In the genomic region with DNA sequence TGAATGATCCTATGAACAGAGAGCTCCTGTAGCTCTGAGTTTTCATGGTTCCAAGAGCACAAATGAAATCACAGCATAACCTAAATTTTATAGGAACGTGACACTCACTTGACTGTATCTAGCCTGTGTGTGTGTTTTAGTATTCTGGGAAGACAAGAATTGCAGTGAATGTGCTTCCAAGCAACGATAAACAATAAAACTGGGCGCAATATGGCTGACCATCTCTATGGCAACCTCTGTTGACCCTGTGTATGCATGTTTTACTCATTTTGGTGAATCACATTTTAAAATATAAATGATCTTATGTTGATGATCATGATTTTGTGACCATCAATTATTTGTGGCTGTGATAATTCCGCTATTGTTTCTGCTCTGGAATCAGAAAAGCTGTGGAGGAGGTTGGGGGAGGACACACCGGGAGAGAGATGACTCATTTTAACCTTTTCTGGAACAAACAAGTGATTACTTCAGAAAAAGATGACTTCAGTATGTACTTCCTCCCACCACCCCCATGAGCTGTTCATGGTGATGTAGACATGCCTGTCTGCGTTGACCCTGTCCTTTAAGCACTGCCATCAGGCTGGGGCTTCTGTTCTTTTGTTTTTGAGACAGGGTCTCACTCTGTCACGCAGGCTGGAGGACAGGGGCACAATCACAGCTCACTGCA, we compare ENCODE assay signal across 12 cellular contexts. TPM values are rescaled to one million over a fixed set of nuclear protein-coding genes. Genes with fewer than 3 reads are reported as not detected.
A peak's percentile ranks its signal among the peaks of the same experiment; 100 is the strongest.
DNase-seq lines count a peak whose midpoint lies in the region; ATAC-seq, FAIRE-seq and TF ChIP-seq lines count a peak whose summit lies in the region.
"Had no signal": no experiment of that assay in that cellular context is flagged by ENCODE, and none has a peak within 500 bp of the region (broad histone marks: within the 10 kb centered on the region; RNA-seq: fewer than 3 reads in every experiment).

No MANE protein-coding gene starts in this region.

- no peaks in the 10 kb centered on the region for H3K4me1 ChIP-seq in breast epithelium
- H3K4me1 ChIP-seq in upper lobe of right lung = no peaks in the 10 kb centered on the region
- H3K4me1 ChIP-seq in Caco-2 = no peaks in the 10 kb centered on the region
- H3K4me1 ChIP-seq: BE2C, HAP-1 had no signal

- no peak overlapping the region for H3K27ac Mint-ChIP-seq in MCF 10A (ENCODE audit: low read depth, unreplicated experiment)
- H3K27ac Mint-ChIP-seq in Caco-2 (ENCODE audit: unreplicated experiment) = no peak overlapping the region

- H3K9me3 Mint-ChIP-seq in MCF 10A (ENCODE audit: unreplicated experiment) (no peaks in the 10 kb centered on the region), Caco-2 (ENCODE audit: unreplicated experiment) (no peaks in the 10 kb centered on the region)

- H3K4me3 Mint-ChIP-seq in MCF 10A (ENCODE audit: unreplicated experiment) (no peak overlapping the region), Caco-2 (ENCODE audit: unreplicated experiment) (no peak overlapping the region)

- no peak for TF ChIP-seq CTCF in MCF 10A (IDR thresholded peaks at IDR 0.05; ENCODE audit: unreplicated experiment)
- no peak for TF ChIP-seq CTCF in breast epithelium (IDR thresholded peaks at IDR 0.05)
- no peak for TF ChIP-seq CTCF in upper lobe of right lung (IDR thresholded peaks at IDR 0.05)
- TF ChIP-seq CTCF in Caco-2 (IDR thresholded peaks at IDR 0.05; ENCODE audit: insufficient read depth in 1 of 2, low read depth in 1 of 2, low read length in 1 of 2, severe bottlenecking in 1 of 2, unreplicated experiment in 1 of 2) = no peak

- no peaks in the 10 kb centered on the region for H3K36me3 Mint-ChIP-seq in MCF 10A (ENCODE audit: insufficient read depth, unreplicated experiment)
- no peaks in the 10 kb centered on the region for H3K36me3 Mint-ChIP-seq in Caco-2 (ENCODE audit: insufficient read depth, unreplicated experiment)

- H3K27me3 ChIP-seq in breast epithelium (peaks cover 0 to 32% of the 10 kb centered on the region in 2 donors), upper lobe of right lung (no peaks in the 10 kb centered on the region), Caco-2 (replicated peaks; ENCODE audit: control insufficient read depth, insufficient read depth, low read length) (no peaks in the 10 kb centered on the region)
- H3K27me3 ChIP-seq: BE2C had no signal

- intact Hi-C loops in MCF 10A (cut with micrococcal nuclease) = no loop called here
- intact Hi-C loops in breast epithelium (cut with DNase I; ENCODE audit: low total_unique reads) = no loop called here
- intact Hi-C loops in upper lobe of right lung (cut with DNase I) = no loop called here
- intact Hi-C loops in Caco-2 (cut with micrococcal nuclease; ENCODE audit: unreplicated experiment) = no loop called here

- CTCF ChIA-PET in MCF 10A (lab: Yijun Ruan, JAX) = no interaction called here
- CTCF ChIA-PET in Caco-2 (lab: Charles Lee) = no interaction called here

- ATAC-seq in upper lobe of right lung (peak; percentile 46), HG03460 (IDR thresholded peaks at IDR 0.05; ENCODE audit: unreplicated experiment) (no peak)

- H3K36me3 ChIP-seq in breast epithelium (no peaks in the 10 kb centered on the region), upper lobe of right lung (no peaks in the 10 kb centered on the region), Caco-2 (ENCODE audit: control insufficient read depth, insufficient read depth, low read length) (no peaks in the 10 kb centered on the region)
- H3K36me3 ChIP-seq: BE2C, HAP-1 had no signal

- DNase-seq in MCF 10A (ENCODE audit: unreplicated experiment) = peak; percentile 44
- no peak for DNase-seq in breast epithelium (ENCODE audit: low spot score in 2 of 2)
- peak; percentile 30 for DNase-seq in RCC 7860 (ENCODE audit: low spot score)
- peak; percentile 77 for DNase-seq in dermis blood vessel endothelial cell
- no peak for DNase-seq in upper lobe of right lung
- no peak for DNase-seq in Caco-2
- DNase-seq in mesenteric fat pad (ENCODE audit: low spot score) = no peak
- DNase-seq: activated gamma-delta T cell treated with Interleukin-2 at 50 U/mL for 16 hours, BE2C, NCI-H1105 had no signal

- no peak overlapping the region for H3K4me3 ChIP-seq in breast epithelium
- H3K4me3 ChIP-seq in upper lobe of right lung = no peak overlapping the region
- no peak overlapping the region for H3K4me3 ChIP-seq in Caco-2 (ENCODE audit: low read depth, low read length)
- H3K4me3 ChIP-seq: HAP-1 had no signal

- H3K27ac ChIP-seq in breast epithelium (no peak overlapping the region), upper lobe of right lung (no peak overlapping the region)

- no peak for TF ChIP-seq POLR2A in breast epithelium (IDR thresholded peaks at IDR 0.05)

- H3K27me3 Mint-ChIP-seq in MCF 10A (ENCODE audit: insufficient read depth, unreplicated experiment) (peaks cover 31% of the 10 kb centered on the region), Caco-2 (ENCODE audit: insufficient read depth, unreplicated experiment) (no peaks in the 10 kb centered on the region)

- H3K4me1 Mint-ChIP-seq in MCF 10A (ENCODE audit: insufficient read depth, unreplicated experiment) (peaks cover 5% of the 10 kb centered on the region), Caco-2 (ENCODE audit: low read depth, unreplicated experiment) (no peaks in the 10 kb centered on the region)

- H3K9me3 ChIP-seq in breast epithelium = no peaks in the 10 kb centered on the region
- H3K9me3 ChIP-seq in upper lobe of right lung = no peaks in the 10 kb centered on the region
- H3K9me3 ChIP-seq in Caco-2 = no peaks in the 10 kb centered on the region
- H3K9me3 ChIP-seq: BE2C, HAP-1 had no signal

- no peak for FAIRE-seq in RCC 7860 (lab: Jason Lieb, UNC)

- no TSS peak for BruUV-seq in MCF 10A (replicated peaks; lab: Mats Ljungman, UMichigan)
- no TSS peak for BruUV-seq in Caco-2 (replicated peaks; lab: Mats Ljungman, UMichigan)

- POLR2A ChIA-PET in MCF 10A (lab: Yijun Ruan, JAX) = interaction anchor here (0.6 kb wide), 2 partner anchors 16 to 305 kb away, joined by 3 read pairs; no protein-coding TSS in a partner anchor
- POLR2A ChIA-PET in Caco-2 (lab: Charles Lee) = no interaction called here

RNA-seq across cellular contexts. Expression of gene USP11, which starts 31.8 kb away (rescaled TPM):
- 19.9 and 20.3 TPM in 2 replicates for total RNA-seq in MCF 10A (2022)
- total RNA-seq in breast epithelium = 10 to 100 TPM; 21.3 to 42.0 (median 29.4) TPM
- 35.6 and 51.1 TPM in 2 replicates for total RNA-seq in dermis blood vessel endothelial cell
- total RNA-seq in upper lobe of right lung = 56.0 TPM
- 57.5 and 61.2 TPM in 2 replicates for total RNA-seq in Caco-2 (2022)
- 42.2 TPM for total RNA-seq in mesenteric fat pad

RNA-seq across cellular contexts. Expression of gene CDK16, which starts 46.2 kb away (rescaled TPM):
- total RNA-seq in MCF 10A (2022) (138 and 189 TPM in 2 replicates), breast epithelium (10 to 100 TPM; 65.9 to 80.2 (median 73.1) TPM), dermis blood vessel endothelial cell (97.5 and 172 TPM in 2 replicates), upper lobe of right lung (66.4 TPM), Caco-2 (2022) (117 and 129 TPM in 2 replicates), mesenteric fat pad (80.6 TPM)

Comparison
In these comparisons a context has a peak if more than half of its experiments do, and no peak if none do; other contexts are left out.
1. DNase-seq: peak in MCF 10A (single experiment), RCC 7860 (single experiment) and dermis blood vessel endothelial cell (single experiment); none in breast epithelium (0 of 2), upper lobe of right lung (single experiment), Caco-2 (0 of 2) and mesenteric fat pad (single experiment).